1 cellular context compared by ENCODE assay signal in genomic region chr5:10138385-10139057, GRCh38.
TF ChIP-seq lines count a peak whose summit lies in the region.

No MANE protein-coding gene starts in this region.

TF ChIP-seq in GM23338, 12 proteins besides CTCF, POLR2A, EP300 and RAD21 (continued from another document):
- TF ChIP-seq EZH2 (IDR thresholded peaks at IDR 0.05; ENCODE audit: low read depth, unreplicated experiment) (no peak), REST (IDR thresholded peaks at IDR 0.05; ENCODE audit: unreplicated experiment) (no peak), STAT1 (IDR thresholded peaks at IDR 0.05; ENCODE audit: unreplicated experiment) (no peak), ZNF331 (CRISPR knock-in tag; IDR thresholded peaks at IDR 0.05; ENCODE audit: low read depth) (no peak), JUNB (IDR thresholded peaks at IDR 0.05; ENCODE audit: unreplicated experiment) (no peak), NANOG (IDR thresholded peaks at IDR 0.05; ENCODE audit: borderline replicate concordance) (no peak), ZNF462 (CRISPR knock-in tag; IDR thresholded peaks at IDR 0.05) (no peak), POLR2AphosphoS5 (IDR thresholded peaks at IDR 0.05; ENCODE audit: low read depth) (no peak), CREB1 (CRISPR knock-in tag; IDR thresholded peaks at IDR 0.05; ENCODE audit: low read depth) (no peak), ETS1 (IDR thresholded peaks at IDR 0.05) (no peak)
